ENCODE assay signal across 8 cellular contexts in the genomic region with DNA sequence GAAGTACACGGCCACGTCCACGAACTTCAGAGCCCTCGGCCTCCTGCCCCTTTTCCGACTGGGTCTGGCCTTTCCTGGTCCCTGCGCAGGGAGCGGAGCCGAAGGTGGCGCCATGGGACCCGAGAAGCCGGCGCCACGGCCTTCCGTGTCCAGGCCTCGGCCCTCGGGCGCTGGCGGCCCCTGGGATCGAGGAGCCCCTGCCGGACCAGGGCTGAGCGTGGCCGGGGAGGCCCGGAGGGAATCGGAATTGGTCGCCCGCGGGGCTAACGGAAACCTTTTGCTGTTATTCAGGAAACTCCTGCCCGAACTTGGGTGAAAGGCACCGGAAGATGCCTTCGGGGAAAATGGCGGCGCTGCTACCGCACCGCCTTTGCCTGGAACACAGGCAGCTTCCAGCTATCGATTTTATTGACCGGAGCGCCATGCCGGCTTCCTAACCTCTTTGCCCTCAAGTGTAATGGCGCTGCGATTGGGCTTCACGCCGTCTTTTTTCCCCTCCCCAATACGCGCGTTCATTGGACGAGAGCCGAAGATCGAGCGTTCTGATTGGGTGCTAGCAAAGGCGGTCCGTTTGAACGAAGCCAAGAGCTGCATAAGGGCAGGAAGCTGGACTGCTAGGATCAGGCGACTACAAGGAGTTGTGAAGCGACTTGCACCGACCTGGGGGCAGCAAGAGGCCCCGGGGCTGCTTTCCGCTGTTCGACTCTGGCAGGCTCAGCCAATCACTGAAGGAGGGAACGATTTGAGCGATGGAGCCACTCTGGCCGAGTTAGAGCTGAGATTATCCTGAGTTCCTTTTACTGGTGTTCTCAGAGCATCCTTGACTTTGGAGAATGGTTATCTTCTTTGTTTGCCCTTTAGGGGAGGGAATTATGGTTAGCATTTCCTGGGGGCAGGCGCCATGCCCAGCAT. TPM values are rescaled to one million over a fixed set of nuclear protein-coding genes. Genes with fewer than 3 reads are reported as not detected.
DNase-seq lines count a peak whose midpoint lies in the region; ATAC-seq, FAIRE-seq and TF ChIP-seq lines count a peak whose summit lies in the region.

A gene (minus strand): TSS at position 462 of the 912 bp plus-strand sequence. CDS start 348 bp downstream, at position 114.

- H3K9ac ChIP-seq in mammary epithelial cell (ENCODE audit: insufficient read depth, low read length) = peak within 1 kb of the TSS; percentile 91

- CTCF ChIA-PET in mammary epithelial cell (lab: Charles Lee; ENCODE audit: low non-redundant PET) = interaction anchor here (0.6 to 1.0 kb wide), 4 partner anchors 12 to 239 kb away, joined by 3 to 9 read pairs (median 4); no protein-coding TSS in a partner anchor

- in situ Hi-C loops in mammary epithelial cell (cut with MboI; ENCODE audit: low sequenced_read_pairs in 2 of 2) = loop anchor here in 1 of 2 donors (25.0 kb wide), 1 partner anchor 448 kb away; no protein-coding TSS in a partner anchor

- no peaks in the 10 kb centered on the region for H3K36me3 ChIP-seq in ACC112 (ENCODE audit: insufficient read depth, low read length)
- H3K36me3 ChIP-seq in WERI-Rb-1 = peaks cover 38% of the 10 kb centered on the region
- no peaks in the 10 kb centered on the region for H3K36me3 ChIP-seq in mammary epithelial cell (ENCODE audit: insufficient read depth, low read length)
- H3K36me3 ChIP-seq in small intestine (ENCODE audit: control insufficient read depth in 2 of 2, insufficient read depth in 2 of 2, low read length in 2 of 2) = peaks cover 0 to under 1% of the 10 kb centered on the region in 2 donors

- no peak for FAIRE-seq in small intestine (lab: Jason Lieb, UNC)

- BruUV-seq in mammary epithelial cell (replicated peaks; lab: Mats Ljungman, UMichigan) = TSS peak; percentile 58

- H3K27me3 ChIP-seq in ACC112 (ENCODE audit: insufficient read depth, low read length) = no peaks in the 10 kb centered on the region
- H3K27me3 ChIP-seq in WERI-Rb-1 (ENCODE audit: insufficient read depth, low read depth, severe bottlenecking) = no peaks in the 10 kb centered on the region
- H3K27me3 ChIP-seq in mammary epithelial cell (ENCODE audit: insufficient read depth, low read length) = no peaks in the 10 kb centered on the region
- H3K27me3 ChIP-seq in small intestine (ENCODE audit: control insufficient read depth in 2 of 2, insufficient read depth in 2 of 2, low read length in 2 of 2) = no peaks in the 10 kb centered on the region

- H4K20me1 ChIP-seq in mammary epithelial cell (ENCODE audit: insufficient read depth, low read length) = no peaks in the 10 kb centered on the region

- WGBS in mammary epithelial cell (ENCODE audit: low coverage, missing lambda C conversion rate) = 3% methylated on average over 35 of the region's 63 CpGs
- WGBS in small intestine, 3 donors = 0% methylated on average over 59 to 63 of the region's 63 CpGs

- ATAC-seq in GM18870 (IDR thresholded peaks at IDR 0.05; ENCODE audit: unreplicated experiment) = peak; percentile 81
- peak; percentile 84 for ATAC-seq in HG03135 (IDR thresholded peaks at IDR 0.05; ENCODE audit: unreplicated experiment)

- peak within 1 kb of the TSS; percentile 93 for H2AFZ ChIP-seq in ACC112 (ENCODE audit: low read length, unreplicated experiment)
- H2AFZ ChIP-seq in mammary epithelial cell (ENCODE audit: low read depth, low read length) = peak within 1 kb of the TSS; percentile 98

- intact Hi-C loops in mammary epithelial cell (cut with micrococcal nuclease) = loop anchor here (2.0 kb wide), 1 partner anchor 19 kb away; no protein-coding TSS in a partner anchor

- H3K79me2 ChIP-seq in ACC112 (ENCODE audit: control insufficient read depth, insufficient read depth, low read length, unreplicated experiment) (peaks cover 13% of the 10 kb centered on the region), mammary epithelial cell (ENCODE audit: insufficient read depth, low read length) (peaks cover 16% of the 10 kb centered on the region)

- peak within 1 kb of the TSS; percentile 69 for H3K27ac ChIP-seq in ACC112 (ENCODE audit: low read depth, low read length)
- H3K27ac ChIP-seq in WERI-Rb-1 = peak within 1 kb of the TSS; percentile 99
- peak within 1 kb of the TSS; percentile 84 for H3K27ac ChIP-seq in mammary epithelial cell (ENCODE audit: insufficient read depth, low read depth, low read length)
- peak within 1 kb of the TSS; percentile 86 to 96 for H3K27ac ChIP-seq in small intestine (ENCODE audit: low read depth in 1 of 2, low read length in 1 of 2)

- TF ChIP-seq CTCF in WERI-Rb-1 (IDR thresholded peaks at IDR 0.05; ENCODE audit: low read depth, low read length) (no peak), mammary epithelial cell (conservative IDR thresholded peaks at IDR 0.05 in 1 of 2, IDR thresholded peaks at IDR 0.05 in 1 of 2; ENCODE audit: extremely low read depth in 1 of 2, insufficient read depth in 1 of 2, low read depth in 1 of 2, low read length in 2 of 2) (peak in 1 of 2 donors; percentile 14)

- peak; percentile 99 for DNase-seq in NCI-H2227 (lab: John Stamatoyannopoulos, UW; ENCODE audit: unreplicated experiment)
- peak; percentile 97 for DNase-seq in WERI-Rb-1
- peak; percentile 95 for DNase-seq in mammary epithelial cell
- peak; percentile 98 for DNase-seq in iPS-NIHi11 (ENCODE audit: low spot score)
- DNase-seq in small intestine = peak; percentile 98

- peak within 1 kb of the TSS; percentile 89 for H3K4me3 ChIP-seq in ACC112 (ENCODE audit: low read depth, low read length)
- H3K4me3 ChIP-seq in WERI-Rb-1 (ENCODE audit: low read depth, low read length) = peak within 1 kb of the TSS; percentile 99
- H3K4me3 ChIP-seq in mammary epithelial cell (replicated peaks in 1 of 3; ENCODE audit: insufficient read depth in 1 of 3, low read depth in 2 of 3, low read length in 3 of 3) = peak within 1 kb of the TSS; percentile 86 to 92 (median 92)
- H3K4me3 ChIP-seq in small intestine (ENCODE audit: low read depth in 1 of 2, low read length in 2 of 2) = peak within 1 kb of the TSS; percentile 67 to 89

- H3K9me3 ChIP-seq in WERI-Rb-1 (ENCODE audit: severe bottlenecking) (no peaks in the 10 kb centered on the region), mammary epithelial cell (replicated peaks; ENCODE audit: insufficient read depth, low read length) (no peaks in the 10 kb centered on the region), small intestine (ENCODE audit: control insufficient read depth, low read depth) (no peaks in the 10 kb centered on the region)

- H3K4me2 ChIP-seq in mammary epithelial cell (ENCODE audit: insufficient read depth, low read depth, low read length) = peak within 1 kb of the TSS; percentile 97

- dilution Hi-C loops in mammary epithelial cell (cut with HindIII; ENCODE audit: low sequenced_read_pairs) = loop anchor here (10.0 kb wide), 1 partner anchor 195 kb away; no protein-coding TSS in a partner anchor

- peaks cover 3% of the 10 kb centered on the region for H3K4me1 ChIP-seq in ACC112 (ENCODE audit: control insufficient read depth, insufficient read depth, low read length, unreplicated experiment)
- H3K4me1 ChIP-seq in mammary epithelial cell (ENCODE audit: insufficient read depth, low read length) = peaks cover 10% of the 10 kb centered on the region
- peaks cover 0 to 5% of the 10 kb centered on the region in 2 donors for H3K4me1 ChIP-seq in small intestine (ENCODE audit: control insufficient read depth in 2 of 2, insufficient read depth in 1 of 2, low read depth in 1 of 2, low read length in 1 of 2)

RNA-seq across cellular contexts. Expression of the gene that starts here (rescaled TPM):
- 1 to 10 TPM; 6.7 to 7.0 TPM for total RNA-seq in mammary epithelial cell
- polyA plus RNA-seq in mammary epithelial cell = 4.7 TPM
- polyA minus RNA-seq in mammary epithelial cell = 9.9 TPM
- polyA plus RNA-seq in small intestine = 1 to 10 TPM; 5.7 to 7.2 (median 6.9) TPM

Comparison
In these comparisons a context has a peak if more than half of its experiments do, and no peak if none do; other contexts are left out.
1. Peak in every context shown above with its lines: DNase-seq, ATAC-seq, H3K4me3 ChIP-seq and H3K27ac ChIP-seq.